Comparison of ENCODE assay signal across 21 cellular contexts in genomic region chr5:178472138-178472537, GRCh38.
DNase-seq lines count a peak whose midpoint lies in the region; ATAC-seq and TF ChIP-seq lines count a peak whose summit lies in the region.
"Had no signal": no experiment of that assay in that cellular context is flagged by ENCODE, and none has a peak within 500 bp of the region (broad histone marks: within the 10 kb centered on the region; RNA-seq: fewer than 3 reads in every experiment).

No MANE protein-coding gene starts in this region.

- H3K4me1 ChIP-seq in BLaER1 = peaks cover 86% of the 10 kb centered on the region
- H3K4me1 ChIP-seq in neuronal stem cell (ENCODE audit: control insufficient read depth in 2 of 2, insufficient read depth in 1 of 2, low read depth in 1 of 2, low read length in 2 of 2) = peaks cover 12 to 18% of the 10 kb centered on the region in 2 donors
- H3K4me1 ChIP-seq in esophagus muscularis mucosa = peaks cover 14 to 16% (median 16%) of the 10 kb centered on the region in 4 donors
- H3K4me1 ChIP-seq: A549, HAP-1 had no signal

- no peak overlapping the region for H2BK15ac ChIP-seq in neuronal stem cell (ENCODE audit: low read length)

- H3K4me3 Mint-ChIP-seq in dendritic cell treated with granulocyte-macrophage colony-stimulating factor and Interleukin-4, amounts not matched to agents 40 ng/mL and 50 ng/mL, for 4 days = no peak overlapping the region
- H3K4me3 Mint-ChIP-seq: CD4-positive, CD25-positive, alpha-beta regulatory T cell; CD8-positive, alpha-beta T cell; HFFc6 had no signal

- peaks cover 9% of the 10 kb centered on the region for H3K9me3 ChIP-seq in BLaER1
- H3K9me3 ChIP-seq in neuronal stem cell (replicated peaks in 1 of 2; ENCODE audit: control insufficient read depth in 2 of 2, insufficient read depth in 1 of 2, low read depth in 1 of 2, low read length in 2 of 2) = peaks cover 0 to 16% of the 10 kb centered on the region in 2 donors
- no peaks in the 10 kb centered on the region for H3K9me3 ChIP-seq in esophagus muscularis mucosa
- H3K9me3 ChIP-seq: BE2C, Caco-2, HAP-1 had no signal

- no peak overlapping the region for H2AK5ac ChIP-seq in neuronal stem cell (ENCODE audit: low read depth, low read length)

- H4K20me1 ChIP-seq in BLaER1 = no peaks in the 10 kb centered on the region

- DNase-seq in HL-60 (ENCODE audit: low read depth in 1 of 2, low spot score in 1 of 2) (no peak), neuronal stem cell (ENCODE audit: low spot score) (no peak), esophagus muscularis mucosa (ENCODE audit: extremely low spot score) (no peak), kidney tubule cell (ENCODE audit: low spot score) (no peak)
- DNase-seq: 8988T; ACHN; AML-193; BE2C; Caco-2; CD4-positive, CD25-positive, alpha-beta regulatory T cell; CD8-positive, alpha-beta T cell; DMS153; DND-41; GOT3; HFFc6 had no signal

- peaks cover 66% of the 10 kb centered on the region for H3K4me1 Mint-ChIP-seq in dendritic cell treated with granulocyte-macrophage colony-stimulating factor and Interleukin-4, amounts not matched to agents 40 ng/mL and 50 ng/mL, for 4 days (ENCODE audit: low read depth)
- H3K4me1 Mint-ChIP-seq: CD4-positive, CD25-positive, alpha-beta regulatory T cell had no signal

- no peaks in the 10 kb centered on the region for H3K36me3 Mint-ChIP-seq in dendritic cell treated with granulocyte-macrophage colony-stimulating factor and Interleukin-4, amounts not matched to agents 40 ng/mL and 50 ng/mL, for 4 days (ENCODE audit: low read depth)
- H3K36me3 Mint-ChIP-seq: CD4-positive, CD25-positive, alpha-beta regulatory T cell; CD8-positive, alpha-beta T cell had no signal

- H3K4me2 ChIP-seq in BLaER1 (peak overlapping the region; percentile 78), neuronal stem cell (ENCODE audit: insufficient read depth, low read length, poor library complexity, severe bottlenecking) (no peak overlapping the region)
- H3K4me2 ChIP-seq: A549 had no signal

- peak overlapping the region; percentile 6 for H3K27ac Mint-ChIP-seq in dendritic cell treated with granulocyte-macrophage colony-stimulating factor and Interleukin-4, amounts not matched to agents 40 ng/mL and 50 ng/mL, for 4 days
- H3K27ac Mint-ChIP-seq: CD8-positive, alpha-beta T cell; HFFc6 had no signal

- no peaks in the 10 kb centered on the region for H3K79me1 ChIP-seq in neuronal stem cell (ENCODE audit: low read depth, low read length)

- peak overlapping the region; percentile 6 for H2BK12ac ChIP-seq in neuronal stem cell (ENCODE audit: low read length)

- H3K9me3 Mint-ChIP-seq in dendritic cell treated with granulocyte-macrophage colony-stimulating factor and Interleukin-4, amounts not matched to agents 40 ng/mL and 50 ng/mL, for 4 days = no peaks in the 10 kb centered on the region
- H3K9me3 Mint-ChIP-seq: CD4-positive, CD25-positive, alpha-beta regulatory T cell; CD8-positive, alpha-beta T cell had no signal

- H3K36me3 ChIP-seq in BLaER1 (no peaks in the 10 kb centered on the region), neuronal stem cell (replicated peaks in 1 of 2; ENCODE audit: control insufficient read depth in 2 of 2, insufficient read depth in 2 of 2, low read length in 2 of 2) (no peaks in the 10 kb centered on the region), esophagus muscularis mucosa (no peaks in the 10 kb centered on the region)
- H3K36me3 ChIP-seq: BE2C, HAP-1 had no signal

- H2BK120ac ChIP-seq in neuronal stem cell (ENCODE audit: low read depth, low read length) = no peak overlapping the region

- no peak for ATAC-seq in HG02852 (IDR thresholded peaks at IDR 0.05; ENCODE audit: unreplicated experiment)
- ATAC-seq: A549; CD8-positive, alpha-beta T cell had no signal

- no peak for TF ChIP-seq CTCF in HL-60 (IDR thresholded peaks at IDR 0.05; ENCODE audit: insufficient read depth, low read length)
- TF ChIP-seq CTCF in esophagus muscularis mucosa (IDR thresholded peaks at IDR 0.05) = no peak

- H3K4me3 ChIP-seq in BLaER1 = no peak overlapping the region
- no peak overlapping the region for H3K4me3 ChIP-seq in HL-60 (replicated peaks; ENCODE audit: insufficient read depth, low read length)
- H3K4me3 ChIP-seq in neuronal stem cell (ENCODE audit: low read length in 2 of 2) = no peak overlapping the region
- H3K4me3 ChIP-seq in esophagus muscularis mucosa = no peak overlapping the region
- H3K4me3 ChIP-seq: A549, HAP-1 had no signal

- H3K9ac ChIP-seq in BLaER1 (no peak overlapping the region), neuronal stem cell (ENCODE audit: low read depth, low read length, poor library complexity) (no peak overlapping the region)

- no peak overlapping the region for H2BK5ac ChIP-seq in neuronal stem cell (ENCODE audit: low read length)

- TF ChIP-seq POLR2A in esophagus muscularis mucosa (IDR thresholded peaks at IDR 0.05; ENCODE audit: low read depth) = no peak

- H4K8ac ChIP-seq in neuronal stem cell (ENCODE audit: low read depth, low read length) = no peak overlapping the region

- H3K14ac ChIP-seq in neuronal stem cell (ENCODE audit: low read length) = no peak overlapping the region

- WGBS in neuronal stem cell (ENCODE audit: extremely low coverage in 2 of 2, insufficient read length in 2 of 2, insufficient replicate concordance in 1 of 2), 2 donors = no CpG with 5 or more reads among the region's 4 CpGs
- 78% methylated on average over 4 of the region's 4 CpGs for WGBS in esophagus muscularis mucosa

- H3K4ac ChIP-seq in neuronal stem cell (ENCODE audit: low read length) = no peak overlapping the region

- no peak overlapping the region for H3K18ac ChIP-seq in neuronal stem cell (ENCODE audit: low read length)

- no peak overlapping the region for H2AFZ ChIP-seq in neuronal stem cell (ENCODE audit: low read length)

- no peak overlapping the region for H3K23ac ChIP-seq in neuronal stem cell (ENCODE audit: low read depth, low read length, poor library complexity)

- H4K91ac ChIP-seq in neuronal stem cell (ENCODE audit: low read depth, low read length, poor library complexity) = no peak overlapping the region

- peaks cover 7% of the 10 kb centered on the region for H3K27me3 Mint-ChIP-seq in dendritic cell treated with granulocyte-macrophage colony-stimulating factor and Interleukin-4, amounts not matched to agents 40 ng/mL and 50 ng/mL, for 4 days
- H3K27me3 Mint-ChIP-seq: CD4-positive, CD25-positive, alpha-beta regulatory T cell had no signal

- H3K27me3 ChIP-seq in BLaER1 (no peaks in the 10 kb centered on the region), HL-60 (ENCODE audit: insufficient read depth, poor library complexity, severe bottlenecking) (no peaks in the 10 kb centered on the region), neuronal stem cell (ENCODE audit: control insufficient read depth in 3 of 3, insufficient read depth in 3 of 3, low read depth in 1 of 3, low read length in 3 of 3) (no peaks in the 10 kb centered on the region), esophagus muscularis mucosa (no peaks in the 10 kb centered on the region)
- H3K27me3 ChIP-seq: BE2C had no signal

- intact Hi-C loops in dendritic cell treated with granulocyte-macrophage colony-stimulating factor and Interleukin-4, amounts not matched to agents 40 ng/mL and 50 ng/mL, for 4 days (cut with micrococcal nuclease) = no loop called here
- intact Hi-C loops in esophagus muscularis mucosa (cut with DNase I) = no loop called here

- no peak overlapping the region for H3K27ac ChIP-seq in BLaER1
- H3K27ac ChIP-seq in HL-60 (replicated peaks) = peak overlapping the region; percentile 5; the same call in 1 of the 2 replicates
- no peak overlapping the region for H3K27ac ChIP-seq in neuronal stem cell (replicated peaks; ENCODE audit: low read length)
- no peak overlapping the region for H3K27ac ChIP-seq in esophagus muscularis mucosa (replicated peaks in 1 of 4)
- H3K27ac ChIP-seq: A549, C4-2B had no signal

- no peak for TF ChIP-seq EP300 in esophagus muscularis mucosa (IDR thresholded peaks at IDR 0.05)
